In the genomic region with DNA sequence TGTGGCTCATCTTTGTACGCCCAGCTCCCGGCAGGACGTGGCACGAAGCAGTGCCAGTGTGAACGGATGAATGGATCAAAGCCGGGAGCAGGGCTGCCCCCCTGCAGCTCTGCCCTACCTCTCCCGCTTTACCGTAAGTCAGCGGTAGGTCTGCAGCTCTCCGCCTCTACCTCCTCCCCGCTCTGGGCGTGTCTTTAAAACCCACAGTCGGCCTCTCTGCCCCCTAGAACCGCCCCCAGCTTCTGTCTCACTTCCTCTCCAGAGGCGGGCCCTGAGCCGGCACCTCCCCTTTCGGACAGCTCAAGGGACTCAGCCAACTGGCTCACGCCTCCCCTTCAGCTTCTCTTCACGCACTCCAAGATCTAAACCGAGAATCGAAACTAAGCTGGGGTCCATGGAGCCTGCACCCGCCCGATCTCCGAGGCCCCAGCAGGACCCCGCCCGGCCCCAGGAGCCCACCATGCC, we compare ENCODE assay signal across 8 cellular contexts. TPM values are rescaled to one million over a fixed set of nuclear protein-coding genes. Genes with fewer than 3 reads are reported as not detected.
DNase-seq lines count a peak whose midpoint lies in the region; ATAC-seq and TF ChIP-seq lines count a peak whose summit lies in the region.

A gene with protein sequence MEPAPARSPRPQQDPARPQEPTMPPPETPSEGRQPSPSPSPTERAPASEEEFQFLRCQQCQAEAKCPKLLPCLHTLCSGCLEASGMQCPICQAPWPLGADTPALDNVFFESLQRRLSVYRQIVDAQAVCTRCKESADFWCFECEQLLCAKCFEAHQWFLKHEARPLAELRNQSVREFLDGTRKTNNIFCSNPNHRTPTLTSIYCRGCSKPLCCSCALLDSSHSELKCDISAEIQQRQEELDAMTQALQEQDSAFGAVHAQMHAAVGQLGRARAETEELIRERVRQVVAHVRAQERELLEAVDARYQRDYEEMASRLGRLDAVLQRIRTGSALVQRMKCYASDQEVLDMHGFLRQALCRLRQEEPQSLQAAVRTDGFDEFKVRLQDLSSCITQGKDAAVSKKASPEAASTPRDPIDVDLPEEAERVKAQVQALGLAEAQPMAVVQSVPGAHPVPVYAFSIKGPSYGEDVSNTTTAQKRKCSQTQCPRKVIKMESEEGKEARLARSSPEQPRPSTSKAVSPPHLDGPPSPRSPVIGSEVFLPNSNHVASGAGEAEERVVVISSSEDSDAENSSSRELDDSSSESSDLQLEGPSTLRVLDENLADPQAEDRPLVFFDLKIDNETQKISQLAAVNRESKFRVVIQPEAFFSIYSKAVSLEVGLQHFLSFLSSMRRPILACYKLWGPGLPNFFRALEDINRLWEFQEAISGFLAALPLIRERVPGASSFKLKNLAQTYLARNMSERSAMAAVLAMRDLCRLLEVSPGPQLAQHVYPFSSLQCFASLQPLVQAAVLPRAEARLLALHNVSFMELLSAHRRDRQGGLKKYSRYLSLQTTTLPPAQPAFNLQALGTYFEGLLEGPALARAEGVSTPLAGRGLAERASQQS (plus strand): TSS at position 298 of the 465 bp plus-strand sequence. CDS start 97 bp downstream, at position 395.

- H3K4me3 ChIP-seq in astrocyte of the cerebellum (ENCODE audit: low read depth, low read length) = peak within 1 kb of the TSS; percentile 96

- DNase-seq in NCI-H2029 (lab: John Stamatoyannopoulos, UW) = peak; percentile 82
- DNase-seq in T-helper 9 cell = peak; percentile 85
- DNase-seq in astrocyte of the cerebellum (ENCODE audit: low read depth) = peak; percentile 87
- peak; percentile 97 for DNase-seq in hepatic stellate cell (ENCODE audit: low spot score)
- peak; percentile 89 for DNase-seq in renal cortical epithelial cell (ENCODE audit: low read depth)
- no peak for DNase-seq in OCI-M2 (lab: John Stamatoyannopoulos, UW; ENCODE audit: unreplicated experiment)

- no peak for TF ChIP-seq CTCF in astrocyte of the cerebellum (IDR thresholded peaks at IDR 0.05; ENCODE audit: low read depth, low read length, missing control alignments)

- ATAC-seq in GM18499 (IDR thresholded peaks at IDR 0.05; ENCODE audit: insufficient read depth, unreplicated experiment) (peak; percentile 48), HG02970 (IDR thresholded peaks at IDR 0.05; ENCODE audit: low FRiP score, unreplicated experiment) (peak; percentile 70)

- in situ Hi-C loops in astrocyte of the cerebellum (cut with HindIII; ENCODE audit: low sequenced_read_pairs) = loop anchor here (5.0 to 25.0 kb wide), 2 partner anchors 48 to 318 kb away; no protein-coding TSS in a partner anchor

RNA-seq across cellular contexts. Expression of the gene that starts here (rescaled TPM):
- total RNA-seq in renal cortical epithelial cell = 56.8 and 234 TPM in 2 replicates
